In the genomic region with DNA sequence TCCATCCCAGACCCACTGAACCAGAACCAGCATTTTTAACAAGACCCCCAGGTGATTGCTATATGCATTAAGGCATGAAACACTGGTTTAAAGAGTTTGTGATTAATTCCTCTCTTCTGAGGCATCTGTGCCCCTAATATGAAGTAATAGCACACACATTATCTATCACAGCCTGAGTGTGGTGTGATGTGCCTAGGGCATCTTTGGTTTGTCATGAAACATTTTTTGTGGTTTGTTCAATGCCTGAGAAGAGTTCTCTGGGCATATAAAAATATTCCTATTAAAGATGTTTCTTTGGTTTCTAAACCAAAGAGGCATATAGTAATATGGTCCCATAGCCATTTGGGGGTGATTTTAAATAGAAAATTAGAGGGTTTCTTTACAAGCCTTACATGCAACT, we compare ENCODE assay signal across 27 cellular contexts.
"Had no signal": no experiment of that assay in that cellular context is flagged by ENCODE, and none has a peak within 500 bp of the region (broad histone marks: within the 10 kb centered on the region; RNA-seq: fewer than 3 reads in every experiment).

No MANE protein-coding gene starts in this region.

- H3K4me2 ChIP-seq: SK-N-SH had no signal

- H3K9me3 ChIP-seq: SJSA1, SK-N-SH had no signal

- H3K9ac ChIP-seq: SK-N-SH had no signal

- H3K27ac Mint-ChIP-seq: activated CD4-positive, alpha-beta T cell treated with anti-CD3 and anti-CD28 coated beads, Interleukin-2, amount 10 ng/mL, durations not matched to agents 24 days and 14 days; activated CD8-positive, alpha-beta T cell treated with anti-CD3 and anti-CD28 coated beads for 36 hours; activated naive CD8-positive, alpha-beta T cell treated with anti-CD3 and anti-CD28 coated beads for 36 hours; activated T-cell treated with anti-CD3 and anti-CD28 coated beads, Interleukin-2, amount 50 U/mL, for 72 hours; activated T-helper 17 cell treated with anti-CD3 and anti-CD28 coated beads, Interleukin-2, amount 50 U/mL, for 72 hours; T-helper 1 cell treated with Interleukin-12 subunit alpha and Interleukin-12 subunit beta and Interleukin-4 antibody, amounts not matched to agents 30 μg/mL and 1 μg/mL, for 36 hours; T-helper 2 cell treated with Interferon-gamma antibody and Interleukin-4, amounts not matched to agents 5 μg/mL and 100 μg/mL, for 36 hours had no signal

- DNase-seq: activated CD4-positive, alpha-beta T cell treated with anti-CD3 and anti-CD28 coated beads, Interleukin-2, amount 10 ng/mL, durations not matched to agents 24 days and 14 days; activated CD4-positive, alpha-beta T cell treated with anti-CD3 and anti-CD28 coated beads, Interleukin-2, amount 50 U/mL, for 4 hours; activated CD8-positive, alpha-beta T cell treated with anti-CD3 and anti-CD28 coated beads for 36 hours; activated effector memory CD4-positive, alpha-beta T cell treated with anti-CD3 and anti-CD28 coated beads, Interleukin-2, amount 50 U/mL, for 16 hours; activated naive CD4-positive, alpha-beta T cell; activated naive CD4-positive, alpha-beta T cell treated with anti-CD3 and anti-CD28 coated beads, Interleukin-2, amount 50 U/mL, for 16 hours; activated naive CD8-positive, alpha-beta T cell treated with anti-CD3 and anti-CD28 coated beads for 36 hours; activated T-cell treated with anti-CD3 and anti-CD28 coated beads, Interleukin-2, amount 50 U/mL, for 1 hour; activated T-cell treated with anti-CD3 and anti-CD28 coated beads, Interleukin-2, amount 50 U/mL, for 72 hours; amniotic stem cell; aorta; brain microvascular endothelial cell; NCI-H1105; NCI-H1417 treated with DMSO at 0.1 percent for 48 hours; NCI-H1694 treated with DMSO at 0.1 percent for 48 hours; NCI-H2029; NCI-H345; NCI-H524 treated with DMSO at 0.1 percent for 48 hours; RPMI8226; SHP77 treated with DMSO at 0.1 percent for 48 hours; SK-N-SH had no signal

- H3K36me3 ChIP-seq: brain microvascular endothelial cell, cardiac muscle cell, SJSA1 had no signal

- H3K27me3 ChIP-seq: brain microvascular endothelial cell, cardiac muscle cell, SJSA1 had no signal

- H3K27ac ChIP-seq: brain microvascular endothelial cell, cardiac muscle cell, SJSA1 had no signal

- H3K9me3 Mint-ChIP-seq: activated CD4-positive, alpha-beta T cell treated with anti-CD3 and anti-CD28 coated beads, Interleukin-2, amount 10 ng/mL, durations not matched to agents 24 days and 14 days; activated CD8-positive, alpha-beta T cell treated with anti-CD3 and anti-CD28 coated beads for 36 hours; activated naive CD8-positive, alpha-beta T cell treated with anti-CD3 and anti-CD28 coated beads for 36 hours; activated T-helper 17 cell treated with anti-CD3 and anti-CD28 coated beads, Interleukin-2, amount 50 U/mL, for 72 hours; central memory CD8-positive, alpha-beta T cell; T-helper 1 cell treated with Interleukin-12 subunit alpha and Interleukin-12 subunit beta and Interleukin-4 antibody, amounts not matched to agents 30 μg/mL and 1 μg/mL, for 36 hours; T-helper 2 cell treated with Interferon-gamma antibody and Interleukin-4, amounts not matched to agents 5 μg/mL and 100 μg/mL, for 36 hours had no signal

- H3K36me3 Mint-ChIP-seq: activated naive CD8-positive, alpha-beta T cell treated with anti-CD3 and anti-CD28 coated beads for 36 hours had no signal

- H3K4me3 ChIP-seq: cardiac muscle cell, SJSA1 had no signal

- H3K4me1 Mint-ChIP-seq: activated CD4-positive, alpha-beta T cell treated with anti-CD3 and anti-CD28 coated beads, Interleukin-2, amount 10 ng/mL, durations not matched to agents 24 days and 14 days; activated naive CD8-positive, alpha-beta T cell treated with anti-CD3 and anti-CD28 coated beads for 36 hours; activated T-helper 17 cell treated with anti-CD3 and anti-CD28 coated beads, Interleukin-2, amount 50 U/mL, for 72 hours; central memory CD8-positive, alpha-beta T cell had no signal

- H3K27me3 Mint-ChIP-seq: activated CD4-positive, alpha-beta T cell treated with anti-CD3 and anti-CD28 coated beads, Interleukin-2, amount 10 ng/mL, durations not matched to agents 24 days and 14 days; activated CD8-positive, alpha-beta T cell treated with anti-CD3 and anti-CD28 coated beads for 36 hours; activated naive CD8-positive, alpha-beta T cell treated with anti-CD3 and anti-CD28 coated beads for 36 hours; activated T-helper 17 cell treated with anti-CD3 and anti-CD28 coated beads, Interleukin-2, amount 50 U/mL, for 72 hours; central memory CD8-positive, alpha-beta T cell had no signal

- H3K4me3 Mint-ChIP-seq: activated CD4-positive, alpha-beta T cell treated with anti-CD3 and anti-CD28 coated beads, Interleukin-2, amount 10 ng/mL, durations not matched to agents 24 days and 14 days; activated CD8-positive, alpha-beta T cell treated with anti-CD3 and anti-CD28 coated beads for 36 hours; activated naive CD8-positive, alpha-beta T cell treated with anti-CD3 and anti-CD28 coated beads for 36 hours; activated T-cell treated with anti-CD3 and anti-CD28 coated beads, Interleukin-2, amount 50 U/mL, for 72 hours; activated T-helper 17 cell treated with anti-CD3 and anti-CD28 coated beads, Interleukin-2, amount 50 U/mL, for 72 hours; central memory CD8-positive, alpha-beta T cell; T-helper 1 cell treated with Interleukin-12 subunit alpha and Interleukin-12 subunit beta and Interleukin-4 antibody, amounts not matched to agents 30 μg/mL and 1 μg/mL, for 36 hours; T-helper 2 cell treated with Interferon-gamma antibody and Interleukin-4, amounts not matched to agents 5 μg/mL and 100 μg/mL, for 36 hours had no signal
